Comparison of ENCODE assay signal across 21 cellular contexts in genomic region chr4:149574973-149575372, GRCh38.
DNase-seq lines count a peak whose midpoint lies in the region; ATAC-seq, FAIRE-seq and TF ChIP-seq lines count a peak whose summit lies in the region.
"Had no signal": no experiment of that assay in that cellular context is flagged by ENCODE, and none has a peak within 500 bp of the region (broad histone marks: within the 10 kb centered on the region; RNA-seq: fewer than 3 reads in every experiment).

No MANE protein-coding gene starts in this region.

- no peak overlapping the region for H3K4me3 ChIP-seq in Jurkat, Clone E6-1 (ENCODE audit: low read length)
- H3K4me3 ChIP-seq in lung = no peak overlapping the region
- H3K4me3 ChIP-seq: colonic mucosa, heart left ventricle, Peyer's patch had no signal

- no peaks in the 10 kb centered on the region for H3K36me3 ChIP-seq in lung (ENCODE audit: control insufficient read depth in 2 of 2, insufficient read depth in 2 of 2, low read length in 2 of 2)
- H3K36me3 ChIP-seq: colonic mucosa, heart left ventricle, Peyer's patch had no signal

- DNase-seq in Jurkat, Clone E6-1 (ENCODE audit: low read depth, low spot score) = peak; percentile 7
- no peak for DNase-seq in lung (ENCODE audit: low spot score)
- no peak for DNase-seq in NCI-H226
- no peak for DNase-seq in NCI-H2029 treated with DMSO at 0.1 percent for 48 hours (lab: John Stamatoyannopoulos, UW)
- DNase-seq in HTR-8/SVneo (ENCODE audit: insufficient read length, low spot score) = no peak
- DNase-seq: activated effector memory CD4-positive, alpha-beta T cell treated with anti-CD3 and anti-CD28 coated beads, Interleukin-2, amount 50 U/mL, for 16 hours; aorta; colonic mucosa; GDM1; heart left ventricle; KG1; kidney; midbrain; NCI-H1436; NCI-H510A treated with DMSO at 0.1 percent for 48 hours; Peyer's patch; stimulated activated CD4-positive, alpha-beta T cell treated with anti-CD3 and anti-CD28 coated beads, Interleukin-4, amount 100 ng/mL, for 24 hours had no signal

- H3K4me1 ChIP-seq in lung (ENCODE audit: control insufficient read depth in 2 of 2, insufficient read depth in 2 of 2, low read length in 2 of 2) = no peaks in the 10 kb centered on the region
- H3K4me1 ChIP-seq: colonic mucosa, heart left ventricle, Peyer's patch had no signal

- no peak for TF ChIP-seq CTCF in lung (IDR thresholded peaks at IDR 0.05; ENCODE audit: control extremely low read depth, extremely low read depth)

- peaks cover 0 to 3% of the 10 kb centered on the region in 2 donors for H3K9me3 ChIP-seq in lung (ENCODE audit: control insufficient read depth in 2 of 2, insufficient read depth in 1 of 2, low read length in 1 of 2)
- H3K9me3 ChIP-seq: colonic mucosa, Peyer's patch had no signal

- H3K27ac ChIP-seq in lung (ENCODE audit: low read depth in 1 of 2, low read length in 1 of 2) = no peak overlapping the region
- H3K27ac ChIP-seq: colonic mucosa, heart left ventricle, Peyer's patch had no signal

- ATAC-seq in GM18868 (IDR thresholded peaks at IDR 0.05; ENCODE audit: unreplicated experiment) (peak; percentile 94), HG02798 (IDR thresholded peaks at IDR 0.05; ENCODE audit: poor library complexity, unreplicated experiment) (peak; percentile 89), lung (ENCODE audit: insufficient read depth, low FRiP score) (peak; percentile 34), GM21737 (IDR thresholded peaks at IDR 0.05; ENCODE audit: unreplicated experiment) (no peak)
- ATAC-seq: heart left ventricle, sciatic nerve had no signal

- 61 to 81% methylated on average over 4 of the region's 4 CpGs for WGBS in lung, 2 donors

- FAIRE-seq in HTR-8/SVneo (lab: Jason Lieb, UNC) = no peak
- FAIRE-seq: kidney had no signal

- no peaks in the 10 kb centered on the region for H3K27me3 ChIP-seq in lung (ENCODE audit: control insufficient read depth, insufficient read depth)
- H3K27me3 ChIP-seq: colonic mucosa, heart left ventricle, Peyer's patch had no signal
